In genomic region chr15:101156509-101157159, GRCh38 we compare ENCODE assay signal across 8 cellular contexts.
DNase-seq lines count a peak whose midpoint lies in the region; ATAC-seq, FAIRE-seq and TF ChIP-seq lines count a peak whose summit lies in the region.

No MANE protein-coding gene starts in this region.

- H3K36me3 ChIP-seq in HepG2 (replicated peaks in 1 of 2; ENCODE audit: control insufficient read depth in 1 of 2, insufficient read depth in 2 of 2, low read length in 2 of 2), result no peaks in the 10 kb centered on the region
- no peaks in the 10 kb centered on the region for H3K36me3 ChIP-seq in right lobe of liver
- no peaks in the 10 kb centered on the region for H3K36me3 ChIP-seq in OCI-LY7 (ENCODE audit: insufficient read depth, low read length)

- POLR2A ChIA-PET in HepG2 (lab: Yijun Ruan, JAX) (no interaction called here), OCI-LY7 (lab: Charles Lee) (interaction anchor here (0.6 to 1.4 kb wide), 4 partner anchors 10 to 186 kb away, joined by 3 to 6 read pairs (median 4); no protein-coding TSS in a partner anchor)

- H3K9me3 ChIP-seq in HepG2 (ENCODE audit: low read length) (no peaks in the 10 kb centered on the region), right lobe of liver (no peaks in the 10 kb centered on the region), OCI-LY7 (ENCODE audit: low read length) (no peaks in the 10 kb centered on the region)

- 66% methylated on average over 21 of the region's 21 CpGs for WGBS in HepG2 (ENCODE audit: low lambda C conversion rate)
- WGBS in right lobe of liver (ENCODE audit: insufficient coverage, low coverage, low lambda C conversion rate, missing lambda C conversion rate), result 83% methylated on average over 19 of the region's 21 CpGs

- H3K79me2 ChIP-seq in HepG2 (ENCODE audit: insufficient read depth, low read length) (no peaks in the 10 kb centered on the region), OCI-LY7 (ENCODE audit: insufficient read depth, low read depth, low read length) (no peaks in the 10 kb centered on the region)

- no peak overlapping the region for H3K9ac ChIP-seq in HepG2 (ENCODE audit: insufficient read depth, low read depth, low read length)

- H2AFZ ChIP-seq in HepG2 (ENCODE audit: low read length), result no peak overlapping the region
- peak overlapping the region; percentile 47; the same call in 1 of the 2 replicates for H2AFZ ChIP-seq in OCI-LY7 (ENCODE audit: low read length)

- BruUV-seq in HepG2 (replicated peaks; lab: Mats Ljungman, UMichigan), result no TSS peak
- BruUV-seq in OCI-LY7 (replicated peaks; lab: Mats Ljungman, UMichigan), result no TSS peak

- no peak for TF ChIP-seq RAD21 in HepG2 (CRISPR knock-in tag; IDR thresholded peaks at IDR 0.05)

- H3K4me3 ChIP-seq in HepG2 (replicated peaks in 1 of 3; ENCODE audit: insufficient read depth in 1 of 3, low read depth in 2 of 3, low read length in 3 of 3), result no peak overlapping the region
- H3K4me3 ChIP-seq in right lobe of liver, result no peak overlapping the region
- H3K4me3 ChIP-seq in OCI-LY7 (ENCODE audit: low read depth, low read length, poor library complexity, severe bottlenecking), result peak overlapping the region; percentile 23

- H3K27ac ChIP-seq in HepG2 (ENCODE audit: extremely low read length, insufficient read depth, low read length) (no peak overlapping the region), right lobe of liver (no peak overlapping the region), OCI-LY7 (ENCODE audit: low read depth, low read length, poor library complexity, severe bottlenecking) (no peak overlapping the region)

- DNase-seq in HepG2 (ENCODE audit: low spot score) (no peak), right lobe of liver (no peak), OCI-LY7 (ENCODE audit: low spot score) (peak; percentile 79), HT-29 (ENCODE audit: low spot score) (no peak), UCSD-AML1 (lab: John Stamatoyannopoulos, UW; ENCODE audit: unreplicated experiment) (no peak)
- no peak for DNase-seq in central memory CD4-positive, alpha-beta T cell
- DNase-seq in activated CD4-positive, alpha-beta T cell treated with anti-CD3 and anti-CD28 coated beads for 4 hours, result no peak

- TF ChIP-seq POLR2A in HepG2 (IDR thresholded peaks at IDR 0.05; ENCODE audit: insufficient read depth in 1 of 2, low read depth in 2 of 2, low read length in 2 of 2) (no peak), right lobe of liver (IDR thresholded peaks at IDR 0.05) (no peak)

- ATAC-seq in HepG2, result no peak
- no peak for ATAC-seq in right lobe of liver
- peak; percentile 75 for ATAC-seq in HG02970 (IDR thresholded peaks at IDR 0.05; ENCODE audit: low FRiP score, unreplicated experiment)

- no peak for FAIRE-seq in HepG2 (lab: Jason Lieb, UNC)

- in situ Hi-C loops in HepG2 (cut with HindIII; ENCODE audit: extremely low pct_ligation_motif_present, low pct_unique_long_range_greater_than_20kb), result no loop called here

- peaks cover 0 to 6% of the 10 kb centered on the region in 2 experiments; a peak in 1 of 5 replicates for H3K27me3 ChIP-seq in HepG2 (ENCODE audit: control insufficient read depth in 1 of 2, insufficient read depth in 2 of 2, low read length in 2 of 2)
- H3K27me3 ChIP-seq in right lobe of liver, result no peaks in the 10 kb centered on the region

- H3K4me2 ChIP-seq in HepG2 (ENCODE audit: low read depth, low read length) (no peak overlapping the region), OCI-LY7 (ENCODE audit: low read length) (peak overlapping the region; percentile 45)

- no peaks in the 10 kb centered on the region for H3K4me1 ChIP-seq in HepG2 (ENCODE audit: insufficient read depth, low read length)
- no peaks in the 10 kb centered on the region for H3K4me1 ChIP-seq in right lobe of liver
- H3K4me1 ChIP-seq in OCI-LY7 (ENCODE audit: insufficient read depth, low read length, poor library complexity, severe bottlenecking), result peaks cover 11% of the 10 kb centered on the region

- CTCF ChIA-PET in HepG2 (lab: Yijun Ruan, JAX; ENCODE audit: low intra/inter-chr PET ratio, low total read pairs), result no interaction called here
- CTCF ChIA-PET in OCI-LY7 (lab: Charles Lee; ENCODE audit: unreplicated experiment), result no interaction called here

- intact Hi-C loops in HepG2 (cut with micrococcal nuclease; ENCODE audit: unreplicated experiment) (no loop called here), right lobe of liver (cut with DNase I) (no loop called here), OCI-LY7 (cut with micrococcal nuclease; ENCODE audit: unreplicated experiment) (no loop called here)

- TF ChIP-seq CTCF in HepG2 (CRISPR knock-in tag; IDR thresholded peaks at IDR 0.05) (no peak), right lobe of liver (IDR thresholded peaks at IDR 0.05) (no peak), OCI-LY7 (conservative IDR thresholded peaks at IDR 0.05; ENCODE audit: low read length) (no peak)

- TF ChIP-seq EP300 in HepG2 (IDR thresholded peaks at IDR 0.05; ENCODE audit: low read depth in 2 of 2, low read length in 2 of 2) (no peak), HepG2 (CRISPR knock-in tag; IDR thresholded peaks at IDR 0.05; ENCODE audit: borderline replicate concordance) (no peak)

- no peaks in the 10 kb centered on the region for H3K9me2 ChIP-seq in OCI-LY7 (ENCODE audit: insufficient read depth, low read length)

- H4K20me1 ChIP-seq in HepG2 (ENCODE audit: insufficient read depth, low read length) (no peaks in the 10 kb centered on the region), OCI-LY7 (ENCODE audit: insufficient read depth, low read length) (no peaks in the 10 kb centered on the region)

TF ChIP-seq in HepG2, 621 proteins besides CTCF, POLR2A, EP300 and RAD21:
- no peak for TF ChIP-seq GATAD2A (CRISPR knock-in tag; IDR thresholded peaks at IDR 0.05)
- peak; percentile 90 for TF ChIP-seq ATF7 (IDR thresholded peaks at IDR 0.05)
- no peak for TF ChIP-seq ATF7 (CRISPR knock-in tag; IDR thresholded peaks at IDR 0.05)
- no peak for TF ChIP-seq ZFP1 (CRISPR knock-in tag; IDR thresholded peaks at IDR 0.05)
